ENCODE assay signal across 13 cellular contexts in the genomic region with DNA sequence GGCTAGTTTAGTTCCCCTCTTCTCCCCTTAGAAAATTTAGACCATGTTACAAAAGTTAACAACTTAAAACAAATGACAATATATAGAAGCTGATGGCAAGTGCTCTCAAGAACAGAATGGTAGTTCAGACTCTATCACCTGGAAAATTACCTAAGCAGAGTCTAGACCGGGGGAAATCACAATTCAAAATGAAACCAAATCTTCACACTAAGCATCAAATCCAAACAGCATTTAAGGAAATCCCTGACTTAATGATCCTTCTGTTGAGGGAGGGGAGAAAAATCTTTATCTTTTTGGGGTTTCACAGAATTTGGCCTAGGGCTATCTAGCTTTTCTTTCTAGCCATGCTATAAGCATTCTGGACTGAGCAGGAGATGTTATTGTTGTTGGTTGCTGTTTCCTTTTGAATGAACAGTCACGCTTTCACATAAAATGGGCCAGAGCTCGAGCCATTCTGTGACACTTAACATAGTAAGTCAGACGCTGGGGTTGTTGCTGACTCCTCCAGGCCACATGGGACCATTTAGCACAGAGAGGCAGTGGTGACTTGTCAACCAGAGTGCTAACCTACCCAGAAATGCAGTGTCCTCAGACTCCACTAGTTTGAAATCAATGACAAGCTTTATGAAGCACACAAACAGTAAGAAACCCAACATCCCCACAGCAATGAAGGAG. TPM values are rescaled to one million over a fixed set of nuclear protein-coding genes. Genes with fewer than 3 reads are reported as not detected.
A peak's percentile ranks its signal among the peaks of the same experiment; 100 is the strongest.
DNase-seq lines count a peak whose midpoint lies in the region; ATAC-seq and TF ChIP-seq lines count a peak whose summit lies in the region.
"Had no signal": no experiment of that assay in that cellular context is flagged by ENCODE, and none has a peak within 500 bp of the region (broad histone marks: within the 10 kb centered on the region; RNA-seq: fewer than 3 reads in every experiment).

No MANE protein-coding gene starts in this region.

- peak; percentile 46 for DNase-seq in activated CD8-positive, alpha-beta memory T cell treated with anti-CD3 and anti-CD28 coated beads, Interleukin-2, amount 10 ng/mL, durations not matched to agents 7 days and 5 days
- DNase-seq in activated CD8-positive, alpha-beta memory T cell treated with anti-CD3 and anti-CD28 coated beads for 24 hours: no peak
- DNase-seq in stimulated activated naive CD8-positive, alpha-beta T cell treated with anti-CD3 and anti-CD28 coated beads, Interleukin-15, amount 100 ng/mL, for 72 hours: no peak
- no peak for DNase-seq in NCI-H146 treated with DMSO at 0.1 percent for 48 hours (lab: John Stamatoyannopoulos, UW; ENCODE audit: unreplicated experiment)
- no peak for DNase-seq in spleen
- DNase-seq in esophagus squamous epithelium (lab: John Stamatoyannopoulos, UW): no peak
- DNase-seq: NCI-H2081 had no signal

- H3K4me3 ChIP-seq in spleen: no peak overlapping the region
- no peak overlapping the region for H3K4me3 ChIP-seq in esophagus squamous epithelium
- H3K4me3 ChIP-seq: gastroesophageal sphincter, SK-N-MC had no signal

- intact Hi-C loops in spleen (cut with DNase I; ENCODE audit: low total_unique reads) (no loop called here), esophagus squamous epithelium (cut with DNase I) (no loop called here)

- peaks cover 0 to 30% (median 21%) of the 10 kb centered on the region in 8 donors for H3K9me3 ChIP-seq in spleen
- no peaks in the 10 kb centered on the region for H3K9me3 ChIP-seq in esophagus squamous epithelium

- no peak overlapping the region for H3K27ac Mint-ChIP-seq in activated CD8-positive, alpha-beta memory T cell treated with anti-CD3 and anti-CD28 coated beads, Interleukin-2, amount 10 ng/mL, durations not matched to agents 7 days and 5 days
- H3K27ac Mint-ChIP-seq in stimulated activated naive CD8-positive, alpha-beta T cell treated with anti-CD3 and anti-CD28 coated beads, Interleukin-15, amount 100 ng/mL, for 72 hours: no peak overlapping the region

- H3K36me3 ChIP-seq in spleen (no peaks in the 10 kb centered on the region), esophagus squamous epithelium (no peaks in the 10 kb centered on the region)
- H3K36me3 ChIP-seq: gastroesophageal sphincter had no signal

- peaks cover 7% of the 10 kb centered on the region for H3K27me3 Mint-ChIP-seq in activated CD8-positive, alpha-beta memory T cell treated with anti-CD3 and anti-CD28 coated beads, Interleukin-2, amount 10 ng/mL, durations not matched to agents 7 days and 5 days
- H3K27me3 Mint-ChIP-seq in stimulated activated naive CD8-positive, alpha-beta T cell treated with anti-CD3 and anti-CD28 coated beads, Interleukin-15, amount 100 ng/mL, for 72 hours: peaks cover 7% of the 10 kb centered on the region

- H3K36me3 Mint-ChIP-seq in activated CD8-positive, alpha-beta memory T cell treated with anti-CD3 and anti-CD28 coated beads, Interleukin-2, amount 10 ng/mL, durations not matched to agents 7 days and 5 days: peaks cover 5% of the 10 kb centered on the region

- TF ChIP-seq CTCF in spleen (IDR thresholded peaks at IDR 0.05 in 8 of 11, conservative IDR thresholded peaks at IDR 0.05 in 3 of 11) (no peak), esophagus squamous epithelium (IDR thresholded peaks at IDR 0.05) (no peak)

- peaks cover 11% of the 10 kb centered on the region for H3K4me1 Mint-ChIP-seq in activated CD8-positive, alpha-beta memory T cell treated with anti-CD3 and anti-CD28 coated beads, Interleukin-2, amount 10 ng/mL, durations not matched to agents 7 days and 5 days
- no peaks in the 10 kb centered on the region for H3K4me1 Mint-ChIP-seq in stimulated activated naive CD8-positive, alpha-beta T cell treated with anti-CD3 and anti-CD28 coated beads, Interleukin-15, amount 100 ng/mL, for 72 hours

- peak; percentile 66 for ATAC-seq in activated CD8-positive, alpha-beta memory T cell treated with anti-CD3 and anti-CD28 coated beads, Interleukin-2, amount 10 ng/mL, durations not matched to agents 7 days and 5 days
- peak; percentile 86 for ATAC-seq in GM21825 (IDR thresholded peaks at IDR 0.05; ENCODE audit: unreplicated experiment)
- ATAC-seq in HG03378 (IDR thresholded peaks at IDR 0.05; ENCODE audit: unreplicated experiment): peak; percentile 83
- peak; percentile 45 for ATAC-seq in stimulated activated naive CD8-positive, alpha-beta T cell treated with anti-CD3 and anti-CD28 coated beads, Interleukin-15, amount 100 ng/mL, for 72 hours
- ATAC-seq: gastroesophageal sphincter had no signal

- H3K27ac ChIP-seq in spleen (no peak overlapping the region), esophagus squamous epithelium (no peak overlapping the region)
- H3K27ac ChIP-seq: gastroesophageal sphincter, SK-N-MC had no signal

- 60 to 74% (median 66%) methylated on average over 4 of the region's 4 CpGs for WGBS in spleen, 5 donors
- WGBS in esophagus squamous epithelium, 2 donors: 66 to 75% methylated on average over 2 to 4 of the region's 4 CpGs

- CTCF ChIA-PET in activated CD8-positive, alpha-beta memory T cell treated with anti-CD3 and anti-CD28 coated beads, Interleukin-2, amount 10 ng/mL, durations not matched to agents 7 days and 5 days (lab: Charles Lee): no interaction called here

- peak overlapping the region; percentile 4 for H3K4me3 Mint-ChIP-seq in activated CD8-positive, alpha-beta memory T cell treated with anti-CD3 and anti-CD28 coated beads, Interleukin-2, amount 10 ng/mL, durations not matched to agents 7 days and 5 days
- H3K4me3 Mint-ChIP-seq in stimulated activated naive CD8-positive, alpha-beta T cell treated with anti-CD3 and anti-CD28 coated beads, Interleukin-15, amount 100 ng/mL, for 72 hours: no peak overlapping the region

- peaks cover 0 to 7% (median 0%) of the 10 kb centered on the region in 6 donors for H3K4me1 ChIP-seq in spleen
- no peaks in the 10 kb centered on the region for H3K4me1 ChIP-seq in esophagus squamous epithelium
- H3K4me1 ChIP-seq: gastroesophageal sphincter had no signal

- TF ChIP-seq POLR2A in spleen (IDR thresholded peaks at IDR 0.05) (no peak), esophagus squamous epithelium (IDR thresholded peaks at IDR 0.05) (no peak)

- H3K9me3 Mint-ChIP-seq in activated CD8-positive, alpha-beta memory T cell treated with anti-CD3 and anti-CD28 coated beads, Interleukin-2, amount 10 ng/mL, durations not matched to agents 7 days and 5 days (ENCODE audit: low read depth): peaks cover 4% of the 10 kb centered on the region
- peaks cover 10 to 11% of the 10 kb centered on the region in 2 donors for H3K9me3 Mint-ChIP-seq in stimulated activated naive CD8-positive, alpha-beta T cell treated with anti-CD3 and anti-CD28 coated beads, Interleukin-15, amount 100 ng/mL, for 72 hours

- no peaks in the 10 kb centered on the region for H3K27me3 ChIP-seq in spleen (replicated peaks in 1 of 7)
- H3K27me3 ChIP-seq in esophagus squamous epithelium: no peaks in the 10 kb centered on the region

RNA-seq across cellular contexts. Expression of gene LSM6, which starts 16.0 kb away (rescaled TPM):
- 10 to 100 TPM; 51.1 to 54.8 TPM for total RNA-seq in activated CD8-positive, alpha-beta memory T cell treated with anti-CD3 and anti-CD28 coated beads, Interleukin-2, amount 10 ng/mL, durations not matched to agents 7 days and 5 days
- total RNA-seq in spleen (10 to 100 TPM; 38.0 to 62.9 (median 45.5) TPM), esophagus squamous epithelium (10 to 100 TPM; 23.9 to 35.6 (median 25.8) TPM)
- 100 to 1,000 TPM in 1 of 3 donors, 10 to 100 TPM in 2; 64.2 to 122 (median 86.9) TPM for polyA plus RNA-seq in spleen

RNA-seq across cellular contexts. Expression of gene REELD1, which starts 54.8 kb away (rescaled TPM):
- under 1 TPM in 1 of 2 experiments, not detected in 1; 0.45 TPM for total RNA-seq in activated CD8-positive, alpha-beta memory T cell treated with anti-CD3 and anti-CD28 coated beads, Interleukin-2, amount 10 ng/mL, durations not matched to agents 7 days and 5 days
- 1 to 10 TPM in 5 of 7 donors, under 1 TPM in 2; 0.47 to 2.9 (median 1.1) TPM for total RNA-seq in spleen
- 1 to 10 TPM; 1.1 to 3.7 (median 2.3) TPM for polyA plus RNA-seq in spleen
- total RNA-seq in esophagus squamous epithelium: not detected
- total RNA-seq: bronchial epithelial cell, lung microvascular endothelial cell had no signal
